8 cellular contexts compared by ENCODE assay signal in genomic region chr2:55419514-55420243, GRCh38.
DNase-seq lines count a peak whose midpoint lies in the region; ATAC-seq lines count a peak whose summit lies in the region.

TSS of gene CCDC88A (minus strand) at chr2:55419856. CDS start at chr2:55419079, 777 bp downstream.

- peaks cover 0 to 12% of the 10 kb centered on the region in 2 donors for H3K27me3 Mint-ChIP-seq in effector memory CD8-positive, alpha-beta T cell
- peaks cover 2% of the 10 kb centered on the region for H3K27me3 Mint-ChIP-seq in memory B cell

- ATAC-seq in GM19468 (IDR thresholded peaks at IDR 0.05; ENCODE audit: extremely low read depth, unreplicated experiment) = peak; percentile 73
- peak; percentile 78 for ATAC-seq in effector memory CD8-positive, alpha-beta T cell (replicated peaks)
- ATAC-seq in memory B cell (ENCODE audit: low read depth) = peak; percentile 79

- H3K4me3 Mint-ChIP-seq in effector memory CD8-positive, alpha-beta T cell = peak within 1 kb of the TSS; percentile 82 to 92
- H3K4me3 Mint-ChIP-seq in memory B cell = peak within 1 kb of the TSS; percentile 97

- H3K9me3 Mint-ChIP-seq in effector memory CD8-positive, alpha-beta T cell = no peaks in the 10 kb centered on the region
- H3K9me3 Mint-ChIP-seq in memory B cell = no peaks in the 10 kb centered on the region

- peaks cover 12 to 29% of the 10 kb centered on the region in 2 donors for H3K4me1 Mint-ChIP-seq in effector memory CD8-positive, alpha-beta T cell (ENCODE audit: low read depth in 2 of 2)
- H3K4me1 Mint-ChIP-seq in memory B cell = peaks cover 27% of the 10 kb centered on the region

- H3K36me3 Mint-ChIP-seq in effector memory CD8-positive, alpha-beta T cell (ENCODE audit: insufficient read depth) = peaks cover 10% of the 10 kb centered on the region
- no peaks in the 10 kb centered on the region for H3K36me3 Mint-ChIP-seq in memory B cell

- H3K27ac Mint-ChIP-seq in effector memory CD8-positive, alpha-beta T cell = peak within 1 kb of the TSS; percentile 87 to 92
- peak within 1 kb of the TSS; percentile 85 for H3K27ac Mint-ChIP-seq in memory B cell

- DNase-seq in COLO668 (lab: John Stamatoyannopoulos, UW; ENCODE audit: unreplicated experiment) = peak; percentile 98
- DNase-seq in HS-5 (ENCODE audit: low read depth) = peak; percentile 85
- DNase-seq in NK-92 (lab: John Stamatoyannopoulos, UW; ENCODE audit: unreplicated experiment) = peak; percentile 39
- peak; percentile 95 for DNase-seq in activated CD8-positive, alpha-beta memory T cell treated with anti-CD3 and anti-CD28 coated beads for 24 hours
- DNase-seq in effector memory CD8-positive, alpha-beta T cell = peak; percentile 73 to 80 (median 80)
- DNase-seq in memory B cell (ENCODE audit: low spot score in 2 of 2) = peak; percentile 78 to 82
- DNase-seq in stimulated activated CD8-positive, alpha-beta memory T cell treated with anti-CD3 and anti-CD28 coated beads, Interleukin-12 subunit alpha, Interleukin-12 subunit beta, amount 100 ng/mL, for 1 hour (ENCODE audit: low read depth) = peak; percentile 67

Comparison
In these comparisons a context has a peak if more than half of its experiments do, and no peak if none do; other contexts are left out.
1. Peak in every context shown above with its lines: DNase-seq and ATAC-seq.
2. DNase-seq: peak in every context shown above with its lines; median percentile 98 in COLO668; 95 in activated CD8-positive, alpha-beta memory T cell treated with anti-CD3 and anti-CD28 coated beads for 24 hours; 85 in HS-5; 80 in effector memory CD8-positive, alpha-beta T cell; 80 in memory B cell; 67 in stimulated activated CD8-positive, alpha-beta memory T cell treated with anti-CD3 and anti-CD28 coated beads, Interleukin-12 subunit alpha, Interleukin-12 subunit beta, amount 100 ng/mL, for 1 hour; 39 in NK-92.